12 cellular contexts compared by ENCODE assay signal in the genomic region with DNA sequence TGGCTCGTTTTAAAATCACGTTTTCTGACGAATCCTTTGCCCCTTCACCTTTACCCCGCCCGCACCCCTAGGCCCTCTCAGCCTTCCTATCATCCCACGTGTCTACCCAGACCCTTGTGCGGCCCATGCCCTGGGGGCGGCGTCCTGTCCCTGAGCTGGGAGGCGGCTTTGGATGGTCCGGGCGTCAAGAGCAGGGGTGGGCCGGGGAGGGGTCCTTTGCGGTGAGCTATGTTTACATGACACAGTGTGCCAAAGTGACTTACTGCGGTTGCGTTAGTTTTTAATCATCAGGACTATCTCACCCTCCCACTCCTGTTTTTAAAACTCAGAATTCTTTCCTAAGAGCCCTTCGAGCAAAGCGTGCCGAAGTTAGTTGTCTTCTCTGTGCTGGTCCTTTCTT.
A peak's percentile ranks its signal among the peaks of the same experiment; 100 is the strongest.
DNase-seq lines count a peak whose midpoint lies in the region; ATAC-seq lines count a peak whose summit lies in the region.
"Had no signal": no experiment of that assay in that cellular context is flagged by ENCODE, and none has a peak within 500 bp of the region (broad histone marks: within the 10 kb centered on the region; RNA-seq: fewer than 3 reads in every experiment).

No MANE protein-coding gene starts in this region.

- H3K27me3 Mint-ChIP-seq in activated CD8-positive, alpha-beta memory T cell treated with anti-CD3 and anti-CD28 coated beads, Interleukin-2, amount 10 ng/mL, durations not matched to agents 7 days and 5 days: no peaks in the 10 kb centered on the region
- H3K27me3 Mint-ChIP-seq in naive thymus-derived CD8-positive, alpha-beta T cell: no peaks in the 10 kb centered on the region
- H3K27me3 Mint-ChIP-seq: stimulated activated naive B cell treated with anti-CD40 and anti-IgM and Interleukin-4, amounts not matched to agents 10 μg/mL and 1 μg/mL and 100 μg/mL, for 72 hours had no signal

- intact Hi-C loops in Right ventricle myocardium superior (cut with DNase I) (no loop called here), cardiac septum (cut with DNase I) (no loop called here)

- peak overlapping the region; percentile 45 for H3K27ac Mint-ChIP-seq in activated CD8-positive, alpha-beta memory T cell treated with anti-CD3 and anti-CD28 coated beads, Interleukin-2, amount 10 ng/mL, durations not matched to agents 7 days and 5 days
- peak overlapping the region in 9 of 10 donors; percentile 46 to 92 (median 81) for H3K27ac Mint-ChIP-seq in naive thymus-derived CD8-positive, alpha-beta T cell

- POLR2A ChIA-PET in naive thymus-derived CD8-positive, alpha-beta T cell (lab: Charles Lee): interaction anchor here (0.7 kb wide), 1 partner anchor 234 kb away, joined by 5 read pairs; no protein-coding TSS in a partner anchor

- H3K36me3 Mint-ChIP-seq in activated CD8-positive, alpha-beta memory T cell treated with anti-CD3 and anti-CD28 coated beads, Interleukin-2, amount 10 ng/mL, durations not matched to agents 7 days and 5 days: peaks cover under 1% of the 10 kb centered on the region
- peaks cover 0 to 24% (median 0%) of the 10 kb centered on the region in 3 donors for H3K36me3 Mint-ChIP-seq in naive thymus-derived CD8-positive, alpha-beta T cell

- no peaks in the 10 kb centered on the region for H3K9me3 Mint-ChIP-seq in activated CD8-positive, alpha-beta memory T cell treated with anti-CD3 and anti-CD28 coated beads, Interleukin-2, amount 10 ng/mL, durations not matched to agents 7 days and 5 days (ENCODE audit: low read depth)
- H3K9me3 Mint-ChIP-seq in naive thymus-derived CD8-positive, alpha-beta T cell: no peaks in the 10 kb centered on the region
- H3K9me3 Mint-ChIP-seq: effector memory CD8-positive, alpha-beta T cell; stimulated activated naive B cell treated with anti-CD40 and anti-IgM and Interleukin-4, amounts not matched to agents 10 μg/mL and 1 μg/mL and 100 μg/mL, for 72 hours had no signal

- peaks cover 14% of the 10 kb centered on the region for H3K4me1 Mint-ChIP-seq in activated CD8-positive, alpha-beta memory T cell treated with anti-CD3 and anti-CD28 coated beads, Interleukin-2, amount 10 ng/mL, durations not matched to agents 7 days and 5 days
- H3K4me1 Mint-ChIP-seq in naive thymus-derived CD8-positive, alpha-beta T cell: peaks cover 28 to 55% (median 46%) of the 10 kb centered on the region in 4 donors

- peak; percentile 19 for DNase-seq in Right ventricle myocardium superior
- no peak for DNase-seq in cardiac septum (ENCODE audit: low spot score)
- no peak for DNase-seq in activated CD8-positive, alpha-beta memory T cell treated with anti-CD3 and anti-CD28 coated beads, Interleukin-2, amount 10 ng/mL, durations not matched to agents 7 days and 5 days
- peak in 1 of 10 donors; percentile 28 for DNase-seq in naive thymus-derived CD8-positive, alpha-beta T cell
- no peak for DNase-seq in ureter (ENCODE audit: low spot score)
- DNase-seq in HCEC 1CT: no peak
- DNase-seq in OCI-M2 (lab: John Stamatoyannopoulos, UW; ENCODE audit: unreplicated experiment): no peak
- DNase-seq: effector memory CD8-positive, alpha-beta T cell; foreskin keratinocyte; NCI-H1105; stimulated activated naive B cell treated with anti-CD40 and anti-IgM and Interleukin-4, amounts not matched to agents 10 μg/mL and 1 μg/mL and 100 μg/mL, for 72 hours had no signal

- H3K4me3 Mint-ChIP-seq in activated CD8-positive, alpha-beta memory T cell treated with anti-CD3 and anti-CD28 coated beads, Interleukin-2, amount 10 ng/mL, durations not matched to agents 7 days and 5 days: no peak overlapping the region
- H3K4me3 Mint-ChIP-seq in naive thymus-derived CD8-positive, alpha-beta T cell: peak overlapping the region in 4 of 10 donors; percentile 29 to 49 (median 44)
- H3K4me3 Mint-ChIP-seq: effector memory CD8-positive, alpha-beta T cell had no signal

- ATAC-seq in Right ventricle myocardium superior (ENCODE audit: poor library complexity): no peak
- ATAC-seq in activated CD8-positive, alpha-beta memory T cell treated with anti-CD3 and anti-CD28 coated beads, Interleukin-2, amount 10 ng/mL, durations not matched to agents 7 days and 5 days: no peak
- ATAC-seq in naive thymus-derived CD8-positive, alpha-beta T cell: no peak
- ATAC-seq in HG02981 (IDR thresholded peaks at IDR 0.05; ENCODE audit: unreplicated experiment): no peak
- ATAC-seq: effector memory CD8-positive, alpha-beta T cell; foreskin keratinocyte had no signal

- CTCF ChIA-PET in activated CD8-positive, alpha-beta memory T cell treated with anti-CD3 and anti-CD28 coated beads, Interleukin-2, amount 10 ng/mL, durations not matched to agents 7 days and 5 days (lab: Charles Lee): no interaction called here
